1 cellular context compared by ENCODE assay signal in genomic region chr16:10323528-10323869, GRCh38.
TF ChIP-seq lines count a peak whose summit lies in the region.

No MANE protein-coding gene starts in this region.

TF ChIP-seq in HepG2, 621 proteins besides CTCF, POLR2A, EP300 and RAD21 (continued from another document):
- TF ChIP-seq HMGXB4 (CRISPR knock-in tag; IDR thresholded peaks at IDR 0.05; ENCODE audit: borderline replicate concordance in 1 of 2, low read depth in 1 of 2) (0 out of 4 replicates have a peak, but pooled peaks of 1 of the 2 experiments have one; percentile 15), ZNF124 (CRISPR knock-in tag; IDR thresholded peaks at IDR 0.05) (no peak), ZNF772 (CRISPR knock-in tag; IDR thresholded peaks at IDR 0.05) (no peak), GFI1 (CRISPR knock-in tag; IDR thresholded peaks at IDR 0.05; ENCODE audit: borderline replicate concordance) (0 out of 2 replicates have a peak, but pooled peaks have one; percentile 61), PAX8 (CRISPR knock-in tag; IDR thresholded peaks at IDR 0.05; ENCODE audit: borderline replicate concordance) (no peak), HNRNPUL1 (IDR thresholded peaks at IDR 0.05; ENCODE audit: low read depth, low read length) (no peak), ZNF567 (CRISPR knock-in tag; IDR thresholded peaks at IDR 0.05; ENCODE audit: borderline replicate concordance) (0 out of 2 replicates have a peak, but pooled peaks have one; percentile 1), NCOA1 (CRISPR knock-in tag; IDR thresholded peaks at IDR 0.05) (no peak), ZNF430 (CRISPR knock-in tag; IDR thresholded peaks at IDR 0.05) (0 out of 2 replicates have a peak, but pooled peaks have one; percentile 41), NR2F6 (IDR thresholded peaks at IDR 0.05) (no peak), NR2F6 (CRISPR knock-in tag; IDR thresholded peaks at IDR 0.05) (no peak), ZSCAN29 (CRISPR knock-in tag; conservative IDR thresholded peaks at IDR 0.05) (peak; percentile 19; the same call in 1 of the 2 replicates), STAT6 (CRISPR knock-in tag; IDR thresholded peaks at IDR 0.05; ENCODE audit: borderline replicate concordance) (0 out of 2 replicates have a peak, but pooled peaks have one; percentile 9), AHDC1 (CRISPR knock-in tag; IDR thresholded peaks at IDR 0.05; ENCODE audit: borderline replicate concordance) (0 out of 2 replicates have a peak, but pooled peaks have one; percentile 2), TCF7 (IDR thresholded peaks at IDR 0.05; ENCODE audit: low read depth) (no peak), PHB2 (IDR thresholded peaks at IDR 0.05; ENCODE audit: partially characterized antibody) (no peak), ZFP37 (CRISPR knock-in tag; IDR thresholded peaks at IDR 0.05; ENCODE audit: borderline replicate concordance) (no peak), NFRKB (IDR thresholded peaks at IDR 0.05) (no peak), HDAC6 (IDR thresholded peaks at IDR 0.05; ENCODE audit: low read depth, low read length) (no peak), XRCC5 (optimal IDR thresholded peaks at IDR 0.05; ENCODE audit: low read length) (no peak), MAZ (IDR thresholded peaks at IDR 0.05; ENCODE audit: borderline replicate concordance, low read depth, low read length) (no peak), MAZ (CRISPR knock-in tag; IDR thresholded peaks at IDR 0.05; ENCODE audit: low read depth) (no peak), SOX5 (CRISPR knock-in tag; IDR thresholded peaks at IDR 0.05; ENCODE audit: borderline replicate concordance) (no peak), ELF4 (CRISPR knock-in tag; IDR thresholded peaks at IDR 0.05; ENCODE audit: borderline replicate concordance) (0 out of 2 replicates have a peak, but pooled peaks have one; percentile 4), ZSCAN21 (CRISPR knock-in tag; IDR thresholded peaks at IDR 0.05; ENCODE audit: borderline replicate concordance) (no peak), CEBPZ (IDR thresholded peaks at IDR 0.05; ENCODE audit: low read length) (no peak), SRY (CRISPR knock-in tag; IDR thresholded peaks at IDR 0.05) (no peak), ZNF12 (CRISPR knock-in tag; IDR thresholded peaks at IDR 0.05) (no peak), MIER2 (CRISPR knock-in tag; IDR thresholded peaks at IDR 0.05) (no peak), ZNF235 (CRISPR knock-in tag; IDR thresholded peaks at IDR 0.05; ENCODE audit: borderline replicate concordance) (no peak), NCOA2 (CRISPR knock-in tag; IDR thresholded peaks at IDR 0.05) (no peak), MAFG (CRISPR knock-in tag; IDR thresholded peaks at IDR 0.05) (no peak), TOPORS (CRISPR knock-in tag; IDR thresholded peaks at IDR 0.05) (no peak)
